2 cellular contexts compared by ENCODE assay signal in genomic region chr7:12610899-12611298, GRCh38.
TF ChIP-seq lines count a peak whose summit lies in the region.

No MANE protein-coding gene starts in this region.

TF ChIP-seq in SK-N-SH treated with all-trans-retinoic acid at 6 μM for 48 hours, 23 proteins besides CTCF, POLR2A, EP300 and RAD21 (continued from another document):
- TF ChIP-seq CREB5 (CRISPR knock-in tag; IDR thresholded peaks at IDR 0.05; ENCODE audit: low read depth) (no peak), CSRNP3 (CRISPR knock-in tag; IDR thresholded peaks at IDR 0.05) (no peak), TSHZ2 (CRISPR knock-in tag; IDR thresholded peaks at IDR 0.05) (no peak)
TF ChIP-seq in SK-N-SH treated with all-trans-retinoic acid at 6 μM for 48 hours: peak in this region for 0.

TF ChIP-seq in SK-N-SH, 30 proteins besides CTCF, POLR2A, EP300 and RAD21 (continued from another document):
- no peak for TF ChIP-seq YY1 (IDR thresholded peaks at IDR 0.05; ENCODE audit: low read depth)
TF ChIP-seq in SK-N-SH: peak in this region for 0.
